8 cellular contexts compared by ENCODE assay signal in genomic region chr2:61855178-61855523, GRCh38. TPM values are rescaled to one million over a fixed set of nuclear protein-coding genes. Genes with fewer than 3 reads are reported as not detected.
DNase-seq lines count a peak whose midpoint lies in the region; ATAC-seq and TF ChIP-seq lines count a peak whose summit lies in the region.

No MANE protein-coding gene starts in this region.

- no peaks in the 10 kb centered on the region for H3K79me2 ChIP-seq in OCI-LY1 (ENCODE audit: insufficient read depth, low read length)

- H2AFZ ChIP-seq in OCI-LY1 (ENCODE audit: low read length) = peak overlapping the region; percentile 84

- in situ Hi-C loops in KBM-7 (cut with MboI; ENCODE audit: low pct_unique_long_range_greater_than_20kb, low sequenced_read_pairs) = no loop called here

- H3K36me3 Mint-ChIP-seq in activated CD8-positive, alpha-beta memory T cell treated with anti-CD3 and anti-CD28 coated beads, Interleukin-2, amount 10 ng/mL, durations not matched to agents 7 days and 5 days = peaks cover 1% of the 10 kb centered on the region
- no peaks in the 10 kb centered on the region for H3K36me3 Mint-ChIP-seq in naive thymus-derived CD8-positive, alpha-beta T cell

- H3K36me3 ChIP-seq in OCI-LY1 (ENCODE audit: insufficient read depth, low read length) (no peaks in the 10 kb centered on the region; the same call in 1 of the 2 replicates), endocrine pancreas (ENCODE audit: control insufficient read depth, insufficient read depth, low read length) (no peaks in the 10 kb centered on the region)

- H3K27ac Mint-ChIP-seq in activated CD8-positive, alpha-beta memory T cell treated with anti-CD3 and anti-CD28 coated beads, Interleukin-2, amount 10 ng/mL, durations not matched to agents 7 days and 5 days = peak overlapping the region; percentile 94
- peak overlapping the region; percentile 82 to 98 (median 96) for H3K27ac Mint-ChIP-seq in naive thymus-derived CD8-positive, alpha-beta T cell

- H3K9me3 Mint-ChIP-seq in activated CD8-positive, alpha-beta memory T cell treated with anti-CD3 and anti-CD28 coated beads, Interleukin-2, amount 10 ng/mL, durations not matched to agents 7 days and 5 days (ENCODE audit: low read depth) = no peaks in the 10 kb centered on the region
- no peaks in the 10 kb centered on the region for H3K9me3 Mint-ChIP-seq in naive thymus-derived CD8-positive, alpha-beta T cell

- no peaks in the 10 kb centered on the region for H3K9me2 ChIP-seq in OCI-LY1 (ENCODE audit: low read depth, low read length)

- no peak for ATAC-seq in activated CD8-positive, alpha-beta memory T cell treated with anti-CD3 and anti-CD28 coated beads, Interleukin-2, amount 10 ng/mL, durations not matched to agents 7 days and 5 days
- no peak for ATAC-seq in naive thymus-derived CD8-positive, alpha-beta T cell

- peak overlapping the region; percentile 97 for H3K4me3 Mint-ChIP-seq in activated CD8-positive, alpha-beta memory T cell treated with anti-CD3 and anti-CD28 coated beads, Interleukin-2, amount 10 ng/mL, durations not matched to agents 7 days and 5 days
- H3K4me3 Mint-ChIP-seq in naive thymus-derived CD8-positive, alpha-beta T cell = peak overlapping the region; percentile 95 to 99 (median 98)

- H3K9me3 ChIP-seq in OCI-LY1 (ENCODE audit: low read length) (no peaks in the 10 kb centered on the region), endocrine pancreas (ENCODE audit: control insufficient read depth, low read length) (no peaks in the 10 kb centered on the region)

- H3K27me3 Mint-ChIP-seq in activated CD8-positive, alpha-beta memory T cell treated with anti-CD3 and anti-CD28 coated beads, Interleukin-2, amount 10 ng/mL, durations not matched to agents 7 days and 5 days = no peaks in the 10 kb centered on the region
- no peaks in the 10 kb centered on the region for H3K27me3 Mint-ChIP-seq in naive thymus-derived CD8-positive, alpha-beta T cell

- no peak for DNase-seq in activated CD8-positive, alpha-beta memory T cell treated with anti-CD3 and anti-CD28 coated beads, Interleukin-2, amount 10 ng/mL, durations not matched to agents 7 days and 5 days
- DNase-seq in activated CD8-positive, alpha-beta memory T cell treated with anti-CD3 and anti-CD28 coated beads for 24 hours = no peak
- DNase-seq in naive thymus-derived CD8-positive, alpha-beta T cell = no peak
- no peak for DNase-seq in KBM-7
- DNase-seq in 8988T = no peak
- DNase-seq in SIG-M5 treated with dmso at 0.1 percent for 504 hours (lab: John Stamatoyannopoulos, UW; ENCODE audit: unreplicated experiment) = no peak

- CTCF ChIA-PET in activated CD8-positive, alpha-beta memory T cell treated with anti-CD3 and anti-CD28 coated beads, Interleukin-2, amount 10 ng/mL, durations not matched to agents 7 days and 5 days (lab: Charles Lee) = interaction anchor here (1.0 to 1.3 kb wide), 3 partner anchors 11 to 316 kb away, joined by 3 read pairs; no protein-coding TSS in a partner anchor

- peak overlapping the region; percentile 83 for H3K27ac ChIP-seq in OCI-LY1 (ENCODE audit: low read depth, low read length, poor library complexity, severe bottlenecking)

- no peaks in the 10 kb centered on the region for H4K20me1 ChIP-seq in OCI-LY1 (ENCODE audit: insufficient read depth, low read length)

- no peaks in the 10 kb centered on the region for H3F3A ChIP-seq in OCI-LY1 (ENCODE audit: insufficient read depth, low read length)

- H3K9ac ChIP-seq in OCI-LY1 (ENCODE audit: low read length) (peak overlapping the region; percentile 75), endocrine pancreas (ENCODE audit: control insufficient read depth, insufficient read depth, low read length) (peak overlapping the region; percentile 75)

- peak overlapping the region; percentile 89 for H3K4me2 ChIP-seq in OCI-LY1 (ENCODE audit: low read length)

- peak overlapping the region; percentile 77 for H3K4me3 ChIP-seq in OCI-LY1 (ENCODE audit: low read depth, low read length, poor library complexity, severe bottlenecking)
- H3K4me3 ChIP-seq in endocrine pancreas (ENCODE audit: control insufficient read depth, insufficient read depth, low read length) = peak overlapping the region; percentile 76

- POLR2A ChIA-PET in naive thymus-derived CD8-positive, alpha-beta T cell (lab: Charles Lee) = interaction anchor here (1.1 to 2.1 kb wide), 3 partner anchors 12 to 32 kb away, joined by 6 to 11 read pairs (median 6); no protein-coding TSS in a partner anchor

- TF ChIP-seq CTCF in OCI-LY1 (IDR thresholded peaks at IDR 0.05; ENCODE audit: low read length) = peak; percentile 2; the same call in 1 of the 2 replicates

- H3K4me1 Mint-ChIP-seq in activated CD8-positive, alpha-beta memory T cell treated with anti-CD3 and anti-CD28 coated beads, Interleukin-2, amount 10 ng/mL, durations not matched to agents 7 days and 5 days = peaks cover 18% of the 10 kb centered on the region
- H3K4me1 Mint-ChIP-seq in naive thymus-derived CD8-positive, alpha-beta T cell = peaks cover 7 to 19% (median 14%) of the 10 kb centered on the region in 4 donors

- H3K27me3 ChIP-seq in OCI-LY1 (ENCODE audit: insufficient read depth, low read length) = no peaks in the 10 kb centered on the region
- no peaks in the 10 kb centered on the region for H3K27me3 ChIP-seq in endocrine pancreas (ENCODE audit: control insufficient read depth, insufficient read depth, low read length)

- H3K4me1 ChIP-seq in OCI-LY1 (ENCODE audit: insufficient read depth, low read length, severe bottlenecking) (peaks cover 26% of the 10 kb centered on the region), endocrine pancreas (ENCODE audit: control insufficient read depth, insufficient read depth, low read length) (no peaks in the 10 kb centered on the region)

RNA-seq across cellular contexts. Expression of gene FAM161A, which starts 1.3 kb away (rescaled TPM):
- total RNA-seq in activated CD8-positive, alpha-beta memory T cell treated with anti-CD3 and anti-CD28 coated beads, Interleukin-2, amount 10 ng/mL, durations not matched to agents 7 days and 5 days = 1 to 10 TPM; 4.8 TPM
- total RNA-seq in naive thymus-derived CD8-positive, alpha-beta T cell = 1 to 10 TPM; 5.6 to 6.1 TPM
- 1 to 10 TPM; 1.8 TPM for polyA plus RNA-seq in naive thymus-derived CD8-positive, alpha-beta T cell

RNA-seq across cellular contexts. Expression of gene CCT4, which starts 33.3 kb away (rescaled TPM):
- total RNA-seq in activated CD8-positive, alpha-beta memory T cell treated with anti-CD3 and anti-CD28 coated beads, Interleukin-2, amount 10 ng/mL, durations not matched to agents 7 days and 5 days = 100 to 1,000 TPM; 170 to 245 TPM
- 100 to 1,000 TPM; 109 to 114 TPM for total RNA-seq in naive thymus-derived CD8-positive, alpha-beta T cell
- 100 to 1,000 TPM; 153 to 169 (median 164) TPM for polyA plus RNA-seq in naive thymus-derived CD8-positive, alpha-beta T cell

RNA-seq across cellular contexts. Expression of gene COMMD1, which starts 50.3 kb away (rescaled TPM):
- total RNA-seq in activated CD8-positive, alpha-beta memory T cell treated with anti-CD3 and anti-CD28 coated beads, Interleukin-2, amount 10 ng/mL, durations not matched to agents 7 days and 5 days = 10 to 100 TPM; 27.4 to 33.0 TPM
- total RNA-seq in naive thymus-derived CD8-positive, alpha-beta T cell = 10 to 100 TPM; 15.2 to 18.9 TPM
- polyA plus RNA-seq in naive thymus-derived CD8-positive, alpha-beta T cell = 10 to 100 TPM; 48.4 to 63.4 (median 63.0) TPM
